ENCODE assay signal across 17 cellular contexts in genomic region chr13:44156294-44156658, GRCh38.
A peak's percentile ranks its signal among the peaks of the same experiment; 100 is the strongest.
DNase-seq lines count a peak whose midpoint lies in the region; ATAC-seq, FAIRE-seq and TF ChIP-seq lines count a peak whose summit lies in the region.
"Had no signal": no experiment of that assay in that cellular context is flagged by ENCODE, and none has a peak within 500 bp of the region (broad histone marks: within the 10 kb centered on the region; RNA-seq: fewer than 3 reads in every experiment).

No MANE protein-coding gene starts in this region.

- DNase-seq in IMR-90 (no peak), bronchial epithelial cell (ENCODE audit: low read depth) (no peak), mesenchymal stem cell (no peak), NCI-H1092 treated with DMSO at 0.1 percent for 48 hours (lab: John Stamatoyannopoulos, UW) (no peak), mucosa of descending colon (no peak)
- DNase-seq in activated CD8-positive, alpha-beta memory T cell treated with anti-CD3 and anti-CD28 coated beads for 24 hours = no peak
- DNase-seq: activated effector memory CD4-positive, alpha-beta T cell treated with Interleukin-2 at 50 U/mL for 16 hours; DMS 273 treated with DMSO at 0.1 percent for 48 hours; effector memory CD4-positive, alpha-beta T cell; foreskin keratinocyte; NCI-H1930; NCI-H748 treated with DMSO at 0.1 percent for 48 hours; stimulated activated CD4-positive, alpha-beta T cell treated with anti-CD3 and anti-CD28 coated beads, Interleukin-1b, Interleukin-23, amount 100 ng/mL, for 48 hours had no signal

- H3K9me3 ChIP-seq in IMR-90 (ENCODE audit: control insufficient read depth, insufficient read depth, low read length) (no peaks in the 10 kb centered on the region), mesenchymal stem cell (ENCODE audit: control insufficient read depth, low read length) (no peaks in the 10 kb centered on the region), stomach smooth muscle (ENCODE audit: control insufficient read depth in 2 of 2, low read length in 2 of 2) (no peaks in the 10 kb centered on the region), mucosa of descending colon (no peaks in the 10 kb centered on the region)
- H3K9me3 ChIP-seq: Peyer's patch, upper lobe of left lung had no signal

- dilution Hi-C loops in IMR-90 (cut with HindIII; ENCODE audit: low sequenced_read_pairs, unreplicated experiment) = no loop called here

- H3K9ac ChIP-seq in IMR-90 (ENCODE audit: low read depth, low read length) (no peak overlapping the region), mesenchymal stem cell (ENCODE audit: low read length) (peak overlapping the region; percentile 34), stomach smooth muscle (ENCODE audit: low read length in 2 of 2) (peak overlapping the region in 1 of 2 donors; percentile 64)

- H3K4me2 ChIP-seq in IMR-90 (ENCODE audit: low read depth, low read length) (peak overlapping the region; percentile 90; the same call in 1 of the 2 replicates), mesenchymal stem cell (ENCODE audit: low read length, poor library complexity, severe bottlenecking) (no peak overlapping the region)

- H3K23ac ChIP-seq in IMR-90 (ENCODE audit: low read depth, low read length) = no peak overlapping the region
- no peak overlapping the region for H3K23ac ChIP-seq in mesenchymal stem cell (ENCODE audit: low read length in 2 of 2)

- H2BK5ac ChIP-seq in IMR-90 (ENCODE audit: low read depth, low read length, poor library complexity, severe bottlenecking) (no peak overlapping the region), mesenchymal stem cell (ENCODE audit: low read depth, low read length, poor library complexity, severe bottlenecking) (no peak overlapping the region)

- FAIRE-seq in bronchial epithelial cell (lab: Jason Lieb, UNC) = peak; percentile 52
- FAIRE-seq: HTR-8/SVneo had no signal

- H4K91ac ChIP-seq in IMR-90 (ENCODE audit: insufficient read depth, low read depth, low read length) = no peak overlapping the region
- no peak overlapping the region for H4K91ac ChIP-seq in mesenchymal stem cell (ENCODE audit: low read length)

- H3K4me1 ChIP-seq in IMR-90 (ENCODE audit: control insufficient read depth, insufficient read depth, low read length) (peaks cover 7% of the 10 kb centered on the region), mesenchymal stem cell (ENCODE audit: control insufficient read depth, insufficient read depth, low read depth, low read length) (peaks cover 9% of the 10 kb centered on the region), stomach smooth muscle (ENCODE audit: control insufficient read depth, insufficient read depth, low read length) (peaks cover 56% of the 10 kb centered on the region), mucosa of descending colon (ENCODE audit: low read depth) (peaks cover 9% of the 10 kb centered on the region)

- H4K20me1 ChIP-seq in IMR-90 (ENCODE audit: insufficient read depth, low read length) = no peaks in the 10 kb centered on the region

- no TSS peak for BruUV-seq in IMR-90 (replicated peaks; lab: Mats Ljungman, UMichigan)

- H3K4ac ChIP-seq in IMR-90 (ENCODE audit: low read depth, low read length) (no peak overlapping the region), mesenchymal stem cell (ENCODE audit: low read depth in 1 of 2, low read length in 2 of 2) (no peak overlapping the region)

- no peaks in the 10 kb centered on the region for H3K79me1 ChIP-seq in IMR-90 (ENCODE audit: low read depth in 1 of 2, low read length in 2 of 2)
- no peaks in the 10 kb centered on the region for H3K79me1 ChIP-seq in mesenchymal stem cell (replicated peaks; ENCODE audit: low read length, poor library complexity, severe bottlenecking)

- peaks cover 4% of the 10 kb centered on the region; the same call in 1 of the 2 replicates for H3K9me1 ChIP-seq in IMR-90 (ENCODE audit: insufficient read depth, low read length)

- TF ChIP-seq POLR2A in IMR-90 (IDR thresholded peaks at IDR 0.05; ENCODE audit: low read depth, low read length) = no peak

- no peak overlapping the region for H3K4me3 ChIP-seq in IMR-90 (ENCODE audit: insufficient read depth, low read depth, low read length)
- no peak overlapping the region for H3K4me3 ChIP-seq in bronchial epithelial cell (ENCODE audit: low read depth, low read length)
- H3K4me3 ChIP-seq in mesenchymal stem cell (ENCODE audit: insufficient read depth in 1 of 2, low read depth in 1 of 2, low read length in 2 of 2) = peak overlapping the region in 1 of 2 experiments; percentile 64
- H3K4me3 ChIP-seq in stomach smooth muscle (ENCODE audit: low read length in 2 of 2) = peak overlapping the region; percentile 35 to 71
- H3K4me3 ChIP-seq in mucosa of descending colon = no peak overlapping the region

- POLR2A ChIA-PET in IMR-90 (lab: Charles Lee; ENCODE audit: unreplicated experiment) = no interaction called here

- H2AK9ac ChIP-seq in IMR-90 (replicated peaks; ENCODE audit: low read depth, low read length, poor library complexity) = no peak overlapping the region

- H2AK5ac ChIP-seq in IMR-90 (ENCODE audit: low read depth, low read length) (no peak overlapping the region), mesenchymal stem cell (ENCODE audit: low read length, severe bottlenecking) (no peak overlapping the region)

- ATAC-seq in IMR-90 (ENCODE audit: low read depth) = 0 out of 2 replicates have a peak, but pooled peaks have one; percentile 11
- ATAC-seq in mucosa of descending colon = no peak
- ATAC-seq: foreskin keratinocyte had no signal

- intact Hi-C loops in IMR-90 (cut with micrococcal nuclease) (no loop called here), mucosa of descending colon (cut with DNase I, micrococcal nuclease) (no loop called here)

- H3K27ac ChIP-seq in IMR-90 (ENCODE audit: insufficient read depth, low read length) (no peak overlapping the region), mesenchymal stem cell (ENCODE audit: low read length, poor library complexity, severe bottlenecking) (no peak overlapping the region), stomach smooth muscle (ENCODE audit: low read length) (peak overlapping the region; percentile 61)
- H3K27ac ChIP-seq: foreskin keratinocyte had no signal

- no peak overlapping the region for H4K5ac ChIP-seq in IMR-90 (ENCODE audit: low read depth, low read length)

- H4K8ac ChIP-seq in IMR-90 (ENCODE audit: low read depth in 2 of 2, low read length in 2 of 2) (0 out of 4 replicates have a peak overlapping the region, but pooled peaks of 1 of the 2 experiments have one; percentile 20), mesenchymal stem cell (ENCODE audit: low read length) (no peak overlapping the region)

- peak overlapping the region; percentile 74 for H2AFZ ChIP-seq in IMR-90 (replicated peaks; ENCODE audit: low read length, poor library complexity)
- no peak overlapping the region for H2AFZ ChIP-seq in mesenchymal stem cell (ENCODE audit: low read depth, low read length)

- no peak for TF ChIP-seq RAD21 in IMR-90 (IDR thresholded peaks at IDR 0.05; ENCODE audit: low read length)

- TF ChIP-seq CTCF in IMR-90 (conservative IDR thresholded peaks at IDR 0.05; ENCODE audit: low read depth, low read length) (no peak), bronchial epithelial cell (IDR thresholded peaks at IDR 0.05; ENCODE audit: insufficient read depth, low read length, severe bottlenecking) (no peak), mucosa of descending colon (IDR thresholded peaks at IDR 0.05) (no peak)

- H3K27me3 ChIP-seq in IMR-90 (ENCODE audit: control insufficient read depth, insufficient read depth, low read length) = peaks cover 2% of the 10 kb centered on the region; the same call in 1 of the 2 replicates
- H3K27me3 ChIP-seq in bronchial epithelial cell (ENCODE audit: control insufficient read depth, insufficient read depth, low read length) = no peaks in the 10 kb centered on the region
- H3K27me3 ChIP-seq in mesenchymal stem cell (ENCODE audit: control insufficient read depth in 1 of 2, insufficient read depth in 1 of 2, low read length in 2 of 2) = peaks cover 0 to 17% of the 10 kb centered on the region in 2 experiments
- no peaks in the 10 kb centered on the region for H3K27me3 ChIP-seq in stomach smooth muscle (ENCODE audit: control insufficient read depth in 1 of 2, insufficient read depth in 2 of 2, low read length in 2 of 2)
- H3K27me3 ChIP-seq: foreskin keratinocyte, Peyer's patch, upper lobe of left lung had no signal

- H3K18ac ChIP-seq in IMR-90 (ENCODE audit: low read depth, low read length) (no peak overlapping the region), mesenchymal stem cell (ENCODE audit: low read depth in 1 of 2, low read length in 2 of 2) (no peak overlapping the region)

- H2BK120ac ChIP-seq in IMR-90 (ENCODE audit: low read depth, low read length) (no peak overlapping the region), mesenchymal stem cell (ENCODE audit: low read depth, low read length) (no peak overlapping the region)

- H2BK12ac ChIP-seq in mesenchymal stem cell (ENCODE audit: low read length in 2 of 2) = no peak overlapping the region

- H3K14ac ChIP-seq in IMR-90 (replicated peaks; ENCODE audit: low read depth, low read length) (no peak overlapping the region), mesenchymal stem cell (ENCODE audit: low read length in 2 of 2) (no peak overlapping the region)

- no peak overlapping the region for H2BK20ac ChIP-seq in IMR-90 (ENCODE audit: low read depth, low read length)

- no peak overlapping the region for H3K56ac ChIP-seq in IMR-90 (ENCODE audit: extremely low read depth, insufficient read depth, low read length)

- no CpG with 5 or more reads among the region's 4 CpGs for WGBS in IMR-90 (ENCODE audit: extremely low coverage in 2 of 2, insufficient read length in 1 of 2), 2 experiments
- WGBS in mesenchymal stem cell = 71% methylated on average over 4 of the region's 4 CpGs

- H2BK15ac ChIP-seq in IMR-90 (ENCODE audit: low read depth, low read length) (no peak overlapping the region), mesenchymal stem cell (ENCODE audit: low read depth, poor library complexity, severe bottlenecking) (no peak overlapping the region)

- in situ Hi-C loops in IMR-90 (cut with MboI; ENCODE audit: low sequenced_read_pairs) = no loop called here

- no peaks in the 10 kb centered on the region for H3K36me3 ChIP-seq in IMR-90 (ENCODE audit: control insufficient read depth, insufficient read depth, low read length)
- H3K36me3 ChIP-seq in bronchial epithelial cell (ENCODE audit: control insufficient read depth, insufficient read depth, low read length) = no peaks in the 10 kb centered on the region
- H3K36me3 ChIP-seq in mesenchymal stem cell (ENCODE audit: control insufficient read depth in 1 of 2, insufficient read depth in 2 of 2, low read depth in 1 of 2, low read length in 2 of 2) = no peaks in the 10 kb centered on the region
- no peaks in the 10 kb centered on the region for H3K36me3 ChIP-seq in stomach smooth muscle (ENCODE audit: control insufficient read depth in 2 of 2, insufficient read depth in 2 of 2, low read length in 2 of 2)
- no peaks in the 10 kb centered on the region for H3K36me3 ChIP-seq in mucosa of descending colon (ENCODE audit: low read depth)
- H3K36me3 ChIP-seq: Peyer's patch, upper lobe of left lung had no signal

- CTCF ChIA-PET in IMR-90 (lab: Yijun Ruan, JAX) = no interaction called here

TF ChIP-seq in IMR-90, 13 proteins besides CTCF, POLR2A, EP300 and RAD21:
- TF ChIP-seq FOS (IDR thresholded peaks at IDR 0.05; ENCODE audit: low read depth, low read length) = no peak

Comparison
In these comparisons a context has a peak if more than half of its experiments do, and no peak if none do; other contexts are left out.
1. H3K4me3 ChIP-seq: peak in stomach smooth muscle (2 of 2); none in IMR-90 (single experiment), bronchial epithelial cell (single experiment) and mucosa of descending colon (single experiment).